ENCODE assay signal across 1 cellular context in the genomic region with DNA sequence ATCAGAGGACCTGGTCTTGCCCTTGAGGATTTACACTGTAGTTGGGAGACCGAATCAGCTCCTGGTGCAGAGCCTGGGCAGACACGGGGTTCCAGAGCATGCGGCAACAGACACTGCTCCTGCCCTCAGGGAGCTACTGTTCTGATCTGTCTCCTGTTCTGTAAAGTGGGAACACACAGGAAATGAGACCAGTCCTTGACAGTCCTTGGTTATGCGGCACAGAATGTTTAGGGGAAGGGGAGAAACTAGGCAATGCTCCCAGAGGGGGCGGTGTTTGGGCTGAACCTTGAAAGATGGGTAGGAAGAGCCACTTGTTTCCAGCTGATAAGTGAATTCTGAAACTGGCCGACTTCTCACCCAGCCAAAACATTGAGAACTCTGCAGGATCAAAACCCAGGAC.
TF ChIP-seq lines count a peak whose summit lies in the region.

No MANE protein-coding gene starts in this region.

TF ChIP-seq in K562, 482 proteins besides CTCF, POLR2A, EP300 and RAD21 (continued from another document):
- TF ChIP-seq, protein P1, sequence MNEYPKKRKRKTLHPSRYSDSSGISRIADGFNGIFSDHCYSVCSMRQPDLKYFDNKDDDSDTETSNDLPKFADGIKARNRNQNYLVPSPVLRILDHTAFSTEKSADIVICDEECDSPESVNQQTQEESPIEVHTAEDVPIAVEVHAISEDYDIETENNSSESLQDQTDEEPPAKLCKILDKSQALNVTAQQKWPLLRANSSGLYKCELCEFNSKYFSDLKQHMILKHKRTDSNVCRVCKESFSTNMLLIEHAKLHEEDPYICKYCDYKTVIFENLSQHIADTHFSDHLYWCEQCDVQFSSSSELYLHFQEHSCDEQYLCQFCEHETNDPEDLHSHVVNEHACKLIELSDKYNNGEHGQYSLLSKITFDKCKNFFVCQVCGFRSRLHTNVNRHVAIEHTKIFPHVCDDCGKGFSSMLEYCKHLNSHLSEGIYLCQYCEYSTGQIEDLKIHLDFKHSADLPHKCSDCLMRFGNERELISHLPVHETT (CRISPR knock-in tag; conservative IDR thresholded peaks at IDR 0.05 in 1 of 2, IDR thresholded peaks at IDR 0.05 in 1 of 2), result no peak
- TF ChIP-seq SMAD2 (IDR thresholded peaks at IDR 0.05; ENCODE audit: low read depth, low read length), result no peak
